In genomic region chr4:100146756-100147155, GRCh38 we compare ENCODE assay signal across 14 cellular contexts. TPM values are rescaled to one million over a fixed set of nuclear protein-coding genes. Genes with fewer than 3 reads are reported as not detected.
DNase-seq lines count a peak whose midpoint lies in the region; ATAC-seq and TF ChIP-seq lines count a peak whose summit lies in the region.
"Had no signal": no experiment of that assay in that cellular context is flagged by ENCODE, and none has a peak within 500 bp of the region (broad histone marks: within the 10 kb centered on the region; RNA-seq: fewer than 3 reads in every experiment).

No MANE protein-coding gene starts in this region.

- no peak for TF ChIP-seq CTCF in progenitor cell of endocrine pancreas (IDR thresholded peaks at IDR 0.05; ENCODE audit: unreplicated experiment)

- H3K36me3 Mint-ChIP-seq in progenitor cell of endocrine pancreas (ENCODE audit: insufficient read depth): no peaks in the 10 kb centered on the region
- H3K36me3 Mint-ChIP-seq: CD8-positive, alpha-beta memory T cell had no signal

- no peaks in the 10 kb centered on the region for H3K4me1 Mint-ChIP-seq in progenitor cell of endocrine pancreas (ENCODE audit: low read depth)

- no peak overlapping the region for H3K27ac Mint-ChIP-seq in progenitor cell of endocrine pancreas
- H3K27ac Mint-ChIP-seq: CD8-positive, alpha-beta memory T cell had no signal

- DNase-seq in GM03348 (ENCODE audit: low spot score) (peak; percentile 1), M059J (ENCODE audit: low read depth) (peak; percentile 24), cerebellum (ENCODE audit: low spot score) (peak; percentile 14), pons (ENCODE audit: low spot score) (peak; percentile 44), progenitor cell of endocrine pancreas (ENCODE audit: low spot score, unreplicated experiment) (no peak)
- no peak for DNase-seq in activated naive CD4-positive, alpha-beta T cell treated with Interleukin-2 at 50 U/mL for 16 hours
- no peak for DNase-seq in stimulated activated naive CD8-positive, alpha-beta T cell treated with anti-CD3 and anti-CD28 coated beads, Interleukin-15, Interleukin-2, amounts not matched to agents 100 U/mL and 50 U/mL, for 24 hours
- DNase-seq: CD8-positive, alpha-beta memory T cell; NCI-H1048; NCI-H1436 treated with DMSO at 0.1 percent for 48 hours; NCI-H524 treated with DMSO at 0.1 percent for 48 hours; Right ventricle myocardium superior; SK-N-SH had no signal

- peaks cover 4% of the 10 kb centered on the region for H3K9me3 Mint-ChIP-seq in progenitor cell of endocrine pancreas (ENCODE audit: low read depth)

- no peak overlapping the region for H3K4me3 Mint-ChIP-seq in progenitor cell of endocrine pancreas (ENCODE audit: low read depth)
- H3K4me3 Mint-ChIP-seq: CD8-positive, alpha-beta memory T cell had no signal

- no peak for ATAC-seq in stimulated activated naive CD8-positive, alpha-beta T cell treated with anti-CD3 and anti-CD28 coated beads, Interleukin-15, Interleukin-2, amounts not matched to agents 100 U/mL and 50 U/mL, for 24 hours

- H3K27me3 Mint-ChIP-seq in progenitor cell of endocrine pancreas: no peaks in the 10 kb centered on the region

RNA-seq across cellular contexts. Expression of gene DDIT4L, which starts 43.5 kb away (rescaled TPM):
- total RNA-seq in M059J (2014; rRNA removed; shearing (Covaris generic)): 2.7 and 5.5 TPM in 2 replicates
- total RNA-seq in cerebellum (1.1 TPM), progenitor cell of endocrine pancreas (2.6 and 3.6 TPM in 2 replicates)
- total RNA-seq: CD8-positive, alpha-beta memory T cell; Daoy had no signal

Comparison
In these comparisons a context has a peak if more than half of its experiments do, and no peak if none do; other contexts are left out.
1. DNase-seq: peak in GM03348 (single experiment), M059J (single experiment), cerebellum (single experiment) and pons (single experiment); none in progenitor cell of endocrine pancreas (single experiment), activated naive CD4-positive, alpha-beta T cell treated with Interleukin-2 at 50 U/mL for 16 hours (single experiment) and stimulated activated naive CD8-positive, alpha-beta T cell treated with anti-CD3 and anti-CD28 coated beads, Interleukin-15, Interleukin-2, amounts not matched to agents 100 U/mL and 50 U/mL, for 24 hours (single experiment).